ENCODE assay signal across 9 cellular contexts in genomic region chr11:126561327-126561893, GRCh38.
DNase-seq lines count a peak whose midpoint lies in the region; ATAC-seq and TF ChIP-seq lines count a peak whose summit lies in the region.
"Had no signal": no experiment of that assay in that cellular context is flagged by ENCODE, and none has a peak within 500 bp of the region (broad histone marks: within the 10 kb centered on the region; RNA-seq: fewer than 3 reads in every experiment).

No MANE protein-coding gene starts in this region.

- no peaks in the 10 kb centered on the region for H3K36me3 Mint-ChIP-seq in activated naive CD4-positive, alpha-beta T cell treated with anti-CD3 and anti-CD28 coated beads for 36 hours (ENCODE audit: low read depth)

- no peak for TF ChIP-seq CTCF in RWPE2 (IDR thresholded peaks at IDR 0.05; ENCODE audit: poor library complexity, severe bottlenecking)

- no peak overlapping the region for H3K27ac ChIP-seq in RWPE2 (ENCODE audit: poor library complexity, severe bottlenecking)

- H3K27me3 Mint-ChIP-seq in activated naive CD4-positive, alpha-beta T cell treated with anti-CD3 and anti-CD28 coated beads for 36 hours (ENCODE audit: low read depth) = peaks cover 16% of the 10 kb centered on the region

- DNase-seq in activated naive CD4-positive, alpha-beta T cell treated with anti-CD3 and anti-CD28 coated beads for 36 hours = peak; percentile 61
- no peak for DNase-seq in activated naive CD4-positive, alpha-beta T cell (lab: John Stamatoyannopoulos, UW)
- DNase-seq in RWPE2 (ENCODE audit: low spot score) (no peak), fibroblast of peridontal ligament (ENCODE audit: extremely low read depth) (peak; percentile 69), NCI-H748 treated with DMSO at 0.1 percent for 48 hours (lab: John Stamatoyannopoulos, UW) (no peak)
- DNase-seq in stimulated activated CD4-positive, alpha-beta T cell treated with anti-CD3 and anti-CD28 coated beads, Interleukin-2, amount 100 ng/mL, for 48 hours = peak; percentile 10 to 19
- DNase-seq in activated effector memory CD4-positive, alpha-beta T cell treated with Interleukin-2 at 50 U/mL for 16 hours = no peak

- no peaks in the 10 kb centered on the region for H3K9me3 ChIP-seq in RWPE2 (ENCODE audit: severe bottlenecking)

- no peaks in the 10 kb centered on the region for H3K27me3 ChIP-seq in RWPE2 (ENCODE audit: insufficient read depth, poor library complexity, severe bottlenecking)

- H3K36me3 ChIP-seq in RWPE2 (ENCODE audit: low read depth) = no peaks in the 10 kb centered on the region

- no peak overlapping the region for H3K4me3 ChIP-seq in RWPE2 (ENCODE audit: severe bottlenecking)

- ATAC-seq in RWPE2 (ENCODE audit: low read depth) (peak; percentile 57; the same call in 1 of the 3 replicates), HG02623 (IDR thresholded peaks at IDR 0.05; ENCODE audit: unreplicated experiment) (no peak)

- CTCF ChIA-PET in activated naive CD4-positive, alpha-beta T cell treated with anti-CD3 and anti-CD28 coated beads for 36 hours (lab: Charles Lee) = no interaction called here

- no peak overlapping the region for H3K27ac Mint-ChIP-seq in activated naive CD4-positive, alpha-beta T cell treated with anti-CD3 and anti-CD28 coated beads for 36 hours
- H3K27ac Mint-ChIP-seq: T-helper 1 cell treated with Interleukin-12 subunit alpha and Interleukin-12 subunit beta and Interleukin-4 antibody, amounts not matched to agents 30 μg/mL and 1 μg/mL, for 36 hours had no signal

- no peaks in the 10 kb centered on the region for H3K4me1 ChIP-seq in RWPE2 (ENCODE audit: insufficient read depth, poor library complexity, severe bottlenecking)

- no peak overlapping the region for H3K4me3 Mint-ChIP-seq in activated naive CD4-positive, alpha-beta T cell treated with anti-CD3 and anti-CD28 coated beads for 36 hours
- H3K4me3 Mint-ChIP-seq: T-helper 1 cell treated with Interleukin-12 subunit alpha and Interleukin-12 subunit beta and Interleukin-4 antibody, amounts not matched to agents 30 μg/mL and 1 μg/mL, for 36 hours had no signal

- no peaks in the 10 kb centered on the region for H3K4me1 Mint-ChIP-seq in activated naive CD4-positive, alpha-beta T cell treated with anti-CD3 and anti-CD28 coated beads for 36 hours (ENCODE audit: low read depth)

- H3K9me3 Mint-ChIP-seq in activated naive CD4-positive, alpha-beta T cell treated with anti-CD3 and anti-CD28 coated beads for 36 hours = no peaks in the 10 kb centered on the region
- H3K9me3 Mint-ChIP-seq: T-helper 1 cell treated with Interleukin-12 subunit alpha and Interleukin-12 subunit beta and Interleukin-4 antibody, amounts not matched to agents 30 μg/mL and 1 μg/mL, for 36 hours had no signal

- intact Hi-C loops in activated naive CD4-positive, alpha-beta T cell treated with anti-CD3 and anti-CD28 coated beads for 36 hours (cut with micrococcal nuclease) = no loop called here

Comparison
In these comparisons a context has a peak if more than half of its experiments do, and no peak if none do; other contexts are left out.
1. DNase-seq: peak in activated naive CD4-positive, alpha-beta T cell treated with anti-CD3 and anti-CD28 coated beads for 36 hours (single experiment), fibroblast of peridontal ligament (single experiment) and stimulated activated CD4-positive, alpha-beta T cell treated with anti-CD3 and anti-CD28 coated beads, Interleukin-2, amount 100 ng/mL, for 48 hours (2 of 2); none in activated naive CD4-positive, alpha-beta T cell (0 of 4), RWPE2 (single experiment), activated effector memory CD4-positive, alpha-beta T cell treated with Interleukin-2 at 50 U/mL for 16 hours (single experiment) and NCI-H748 treated with DMSO at 0.1 percent for 48 hours (single experiment).